1 cellular context compared by ENCODE assay signal in the genomic region with DNA sequence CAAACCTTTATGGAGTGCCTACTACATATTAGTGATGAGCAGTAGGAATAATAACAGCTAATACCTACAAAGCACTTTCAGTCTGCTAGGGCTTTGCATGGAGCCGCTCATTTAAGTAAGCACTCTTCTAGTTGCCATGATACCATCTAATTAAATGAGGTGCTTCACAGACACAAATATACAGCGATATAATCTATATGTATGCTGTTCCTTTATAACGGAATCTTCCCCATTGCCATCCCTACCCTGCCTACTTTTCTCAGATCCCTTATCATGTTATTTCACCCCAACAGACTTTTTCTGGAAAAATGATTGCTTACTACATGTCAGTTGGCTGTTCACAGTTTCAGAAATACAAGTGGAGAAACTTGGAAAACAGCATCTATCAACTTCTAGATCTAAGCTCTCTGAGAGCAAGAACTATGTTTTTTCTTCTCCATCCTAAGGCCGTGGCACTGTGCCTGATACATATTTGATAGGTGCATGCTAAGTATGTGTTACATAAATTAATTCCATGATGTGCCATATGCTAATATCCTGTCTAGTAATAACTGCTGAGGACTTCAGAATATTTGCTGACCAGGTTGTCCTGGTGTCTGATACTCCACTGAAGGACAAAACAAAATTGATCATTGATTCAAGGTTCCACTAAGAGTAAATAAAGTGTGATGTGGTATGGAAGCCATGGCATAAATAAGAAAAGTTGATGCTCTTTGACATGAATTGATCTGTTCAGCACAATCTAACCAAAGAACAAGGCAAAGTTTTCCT.
TF ChIP-seq lines count a peak whose summit lies in the region.

No MANE protein-coding gene starts in this region.

TF ChIP-seq in SK-N-SH treated with all-trans-retinoic acid at 6 μM for 48 hours, 23 proteins besides CTCF, POLR2A, EP300 and RAD21 (continued from another document):
- TF ChIP-seq, protein P1, sequence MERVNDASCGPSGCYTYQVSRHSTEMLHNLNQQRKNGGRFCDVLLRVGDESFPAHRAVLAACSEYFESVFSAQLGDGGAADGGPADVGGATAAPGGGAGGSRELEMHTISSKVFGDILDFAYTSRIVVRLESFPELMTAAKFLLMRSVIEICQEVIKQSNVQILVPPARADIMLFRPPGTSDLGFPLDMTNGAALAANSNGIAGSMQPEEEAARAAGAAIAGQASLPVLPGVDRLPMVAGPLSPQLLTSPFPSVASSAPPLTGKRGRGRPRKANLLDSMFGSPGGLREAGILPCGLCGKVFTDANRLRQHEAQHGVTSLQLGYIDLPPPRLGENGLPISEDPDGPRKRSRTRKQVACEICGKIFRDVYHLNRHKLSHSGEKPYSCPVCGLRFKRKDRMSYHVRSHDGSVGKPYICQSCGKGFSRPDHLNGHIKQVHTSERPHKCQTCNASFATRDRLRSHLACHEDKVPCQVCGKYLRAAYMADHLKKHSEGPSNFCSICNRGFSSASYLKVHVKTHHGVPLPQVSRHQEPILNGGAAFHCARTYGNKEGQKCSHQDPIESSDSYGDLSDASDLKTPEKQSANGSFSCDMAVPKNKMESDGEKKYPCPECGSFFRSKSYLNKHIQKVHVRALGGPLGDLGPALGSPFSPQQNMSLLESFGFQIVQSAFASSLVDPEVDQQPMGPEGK (CRISPR knock-in tag; IDR thresholded peaks at IDR 0.05; ENCODE audit: borderline replicate concordance): no peak
